8 cellular contexts compared by ENCODE assay signal in the genomic region with DNA sequence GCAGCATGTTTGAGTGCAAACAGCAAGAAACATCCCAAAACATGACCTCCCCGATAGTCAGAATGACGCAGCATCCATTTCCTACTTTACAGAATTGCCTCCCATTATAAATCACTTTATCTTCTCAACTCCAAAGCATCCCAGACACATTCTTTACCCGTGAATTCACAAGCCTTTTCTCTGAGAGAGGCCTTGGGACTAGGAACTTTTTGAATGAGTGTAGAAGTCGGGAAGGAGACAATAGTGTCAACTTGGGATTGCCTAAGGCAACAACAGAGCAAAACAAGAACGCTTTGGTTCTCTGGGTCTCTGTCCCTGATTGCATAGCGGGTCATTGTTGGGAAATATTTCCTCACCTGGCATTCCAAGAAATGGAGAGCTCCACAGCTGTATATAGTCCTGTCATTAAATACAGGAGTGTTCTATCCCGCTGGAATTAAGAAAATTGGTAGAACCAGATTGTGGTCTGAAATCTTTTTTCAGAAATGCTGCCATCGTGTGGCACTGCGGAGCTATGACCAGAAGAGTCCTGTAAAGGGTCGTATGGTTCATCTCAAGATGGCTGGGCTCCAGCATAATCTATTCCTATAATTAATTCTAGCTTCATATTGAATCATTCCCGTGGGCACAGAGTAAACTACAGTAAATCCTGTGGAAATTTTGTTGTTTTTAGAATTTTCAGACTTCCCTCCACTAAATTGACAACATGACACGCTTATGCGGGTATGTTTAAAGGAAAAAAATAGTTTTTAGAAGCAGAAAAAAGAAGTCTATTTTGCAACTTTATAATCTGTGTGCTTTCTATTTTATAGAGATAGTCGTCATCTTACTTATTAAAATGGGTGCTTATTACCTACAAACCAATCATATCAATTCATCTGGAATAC. TPM values are rescaled to one million over a fixed set of nuclear protein-coding genes. Genes with fewer than 3 reads are reported as not detected.
DNase-seq lines count a peak whose midpoint lies in the region; ATAC-seq and TF ChIP-seq lines count a peak whose summit lies in the region.

No MANE protein-coding gene starts in this region.

- no peak overlapping the region for H3K4me3 ChIP-seq in NB4 (ENCODE audit: low read depth, low read length)
- H3K4me3 ChIP-seq in coronary artery: peak overlapping the region; percentile 44
- H3K4me3 ChIP-seq in left lung: no peak overlapping the region

- TF ChIP-seq CTCF in NB4 (IDR thresholded peaks at IDR 0.05; ENCODE audit: low read depth, low read length) (peak; percentile 78), coronary artery (IDR thresholded peaks at IDR 0.05) (peak; percentile 72), left lung (IDR thresholded peaks at IDR 0.05) (peak; percentile 76 to 80)

- H3K4me1 ChIP-seq in left lung: peaks cover 0 to 15% of the 10 kb centered on the region in 2 donors

- no peaks in the 10 kb centered on the region for H3K9me3 ChIP-seq in left lung

- intact Hi-C loops in left lung (cut with DNase I): loop anchor here in 1 of 2 donors (2.0 kb wide), 1 partner anchor 121 kb away; no protein-coding TSS in a partner anchor

- DNase-seq in activated naive CD4-positive, alpha-beta T cell treated with Interleukin-2 at 50 U/mL for 16 hours: peak; percentile 32
- no peak for DNase-seq in activated naive CD4-positive, alpha-beta T cell treated with anti-CD3 and anti-CD28 coated beads, Interleukin-2, amount 50 U/mL, for 16 hours
- DNase-seq in NB4 (ENCODE audit: low read depth) (peak; percentile 66), SW 1271 (lab: John Stamatoyannopoulos, UW) (peak; percentile 2 to 51), coronary artery (ENCODE audit: low spot score) (no peak), left lung (peak in 1 of 2 donors; percentile 24)
- DNase-seq in stimulated activated CD8-positive, alpha-beta memory T cell treated with anti-CD3 and anti-CD28 coated beads, Interleukin-12 subunit alpha, Interleukin-12 subunit beta, amount 100 ng/mL, for 1 hour (ENCODE audit: low read depth): peak; percentile 26

- ATAC-seq in HG02588 (IDR thresholded peaks at IDR 0.05; ENCODE audit: unreplicated experiment): peak; percentile 80
- ATAC-seq in left lung: peak; percentile 88

- TF ChIP-seq POLR2A in NB4 (IDR thresholded peaks at IDR 0.05; ENCODE audit: extremely low read depth, insufficient read length): no peak

- H3K27ac ChIP-seq in coronary artery (no peak overlapping the region), left lung (no peak overlapping the region)

- H3K27me3 ChIP-seq in left lung: peaks cover 0 to 31% of the 10 kb centered on the region in 2 donors

- H3K36me3 ChIP-seq in left lung: no peaks in the 10 kb centered on the region

RNA-seq across cellular contexts. Expression of gene SPP1, which starts 2.0 kb away (rescaled TPM):
- 10 to 100 TPM; 37.6 to 55.5 TPM for total RNA-seq in left lung

RNA-seq across cellular contexts. Expression of gene PKD2, which starts 33.9 kb away (rescaled TPM):
- 10 to 100 TPM; 22.6 to 28.8 TPM for total RNA-seq in left lung

Comparison
In these comparisons a context has a peak if more than half of its experiments do, and no peak if none do; other contexts are left out.
1. DNase-seq: peak in activated naive CD4-positive, alpha-beta T cell treated with Interleukin-2 at 50 U/mL for 16 hours (single experiment), NB4 (single experiment), SW 1271 (2 of 2) and stimulated activated CD8-positive, alpha-beta memory T cell treated with anti-CD3 and anti-CD28 coated beads, Interleukin-12 subunit alpha, Interleukin-12 subunit beta, amount 100 ng/mL, for 1 hour (single experiment); none in activated naive CD4-positive, alpha-beta T cell treated with anti-CD3 and anti-CD28 coated beads, Interleukin-2, amount 50 U/mL, for 16 hours (single experiment) and coronary artery (single experiment).
2. Peak in every context shown above with its lines, with median percentiles within 50 percentile points of each other: CTCF ChIP-seq.